15 cellular contexts compared by ENCODE assay signal in the genomic region with DNA sequence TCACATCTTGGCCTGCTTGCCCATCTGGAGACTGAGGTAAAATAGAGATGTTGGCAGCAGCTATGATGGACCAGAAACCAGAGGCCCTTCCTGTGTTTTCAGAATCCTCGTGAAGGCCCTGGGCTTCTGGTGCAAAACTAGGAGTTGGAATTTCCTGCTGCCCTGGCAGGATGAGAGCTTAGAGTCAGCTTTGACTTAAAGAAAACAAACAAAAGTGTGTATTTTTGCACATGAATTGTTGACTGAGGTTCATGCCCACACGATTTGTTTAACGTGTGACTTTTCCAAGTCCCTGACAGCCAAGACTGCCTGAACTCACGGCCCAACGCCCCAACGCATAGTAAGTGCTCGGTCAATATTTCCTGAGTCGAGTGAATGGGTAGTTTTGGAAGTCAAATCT.
DNase-seq lines count a peak whose midpoint lies in the region; FAIRE-seq and TF ChIP-seq lines count a peak whose summit lies in the region.
"Had no signal": no experiment of that assay in that cellular context is flagged by ENCODE, and none has a peak within 500 bp of the region (broad histone marks: within the 10 kb centered on the region; RNA-seq: fewer than 3 reads in every experiment).

No MANE protein-coding gene starts in this region.

- H3T11ph ChIP-seq in H9 (ENCODE audit: low read length): no peak overlapping the region

- H3K9me3 ChIP-seq in MG63: no peaks in the 10 kb centered on the region; the same call in 1 of the 2 replicates
- peaks cover 9% of the 10 kb centered on the region for H3K9me3 ChIP-seq in endodermal cell (ENCODE audit: control insufficient read depth, low read length)
- H3K9me3 ChIP-seq in neural cell (ENCODE audit: low read length): no peaks in the 10 kb centered on the region
- no peaks in the 10 kb centered on the region for H3K9me3 ChIP-seq in neural progenitor cell (ENCODE audit: low read depth)
- H3K9me3 ChIP-seq in H9 (ENCODE audit: control insufficient read depth, low read depth, low read length): no peaks in the 10 kb centered on the region
- H3K9me3 ChIP-seq: testis had no signal

- no peak overlapping the region for H2AK5ac ChIP-seq in H9 (ENCODE audit: insufficient read length, low read length)

- no peak overlapping the region for H2BK20ac ChIP-seq in H9 (ENCODE audit: low read depth, low read length, poor library complexity, severe bottlenecking)

- no peak overlapping the region for H2BK120ac ChIP-seq in H9 (ENCODE audit: low read depth, low read length, poor library complexity, severe bottlenecking)

- H3K4ac ChIP-seq in H9 (ENCODE audit: low read depth, low read length): no peak overlapping the region

- H4K20me1 ChIP-seq in neural cell (ENCODE audit: insufficient read depth): no peaks in the 10 kb centered on the region
- no peaks in the 10 kb centered on the region for H4K20me1 ChIP-seq in neural progenitor cell (ENCODE audit: low read depth)
- H4K20me1 ChIP-seq in H9 (ENCODE audit: control insufficient read depth, insufficient read depth, insufficient read length): no peaks in the 10 kb centered on the region

- H3K14ac ChIP-seq in H9 (ENCODE audit: insufficient read depth, low read length): no peak overlapping the region

- H3F3A ChIP-seq in neural cell (ENCODE audit: insufficient read depth, low read length, poor library complexity, severe bottlenecking): no peaks in the 10 kb centered on the region
- H3F3A ChIP-seq in neural progenitor cell (ENCODE audit: low read depth): no peaks in the 10 kb centered on the region

- H3K27ac Mint-ChIP-seq in endodermal cell (no peak overlapping the region), neural progenitor cell (no peak overlapping the region), H9 (no peak overlapping the region)

- H3K9me2 ChIP-seq in neural cell (ENCODE audit: insufficient read depth, low read length): no peaks in the 10 kb centered on the region

- no peak overlapping the region for H3K4me3 Mint-ChIP-seq in endodermal cell
- H3K4me3 Mint-ChIP-seq in neural progenitor cell: no peak overlapping the region
- H3K4me3 Mint-ChIP-seq in H9: no peak overlapping the region
- H3K4me3 Mint-ChIP-seq: neural crest cell had no signal

- H3K4me1 Mint-ChIP-seq in endodermal cell (peaks cover 16% of the 10 kb centered on the region), neural progenitor cell (peaks cover 25% of the 10 kb centered on the region), H9 (peaks cover 18 to 22% of the 10 kb centered on the region in 2 experiments)

- no peak for TF ChIP-seq EP300 in neural cell (conservative IDR thresholded peaks at IDR 0.05; ENCODE audit: poor library complexity, severe bottlenecking)

- H3K36me3 ChIP-seq in MG63 (no peaks in the 10 kb centered on the region), endodermal cell (ENCODE audit: control insufficient read depth, insufficient read depth, low read length) (no peaks in the 10 kb centered on the region), neural cell (ENCODE audit: insufficient read depth, low read length) (no peaks in the 10 kb centered on the region), neural progenitor cell (no peaks in the 10 kb centered on the region)

- no peak overlapping the region for H3K4me3 ChIP-seq in MG63
- no peak overlapping the region for H3K4me3 ChIP-seq in endodermal cell (ENCODE audit: low read length)
- peak overlapping the region; percentile 3 for H3K4me3 ChIP-seq in neural cell (ENCODE audit: low read length)
- no peak overlapping the region for H3K4me3 ChIP-seq in neural progenitor cell
- H3K4me3 ChIP-seq: testis had no signal

- H3K79me2 ChIP-seq in neural cell (replicated peaks; ENCODE audit: insufficient read depth, low read length) (no peaks in the 10 kb centered on the region), neural progenitor cell (ENCODE audit: low read depth) (no peaks in the 10 kb centered on the region), H9 (ENCODE audit: insufficient read depth, low read length) (no peaks in the 10 kb centered on the region)

- no peak overlapping the region for H2AFZ ChIP-seq in neural cell (ENCODE audit: low read depth, low read length)
- H2AFZ ChIP-seq in neural progenitor cell (replicated peaks): no peak overlapping the region
- no peak overlapping the region for H2AFZ ChIP-seq in H9 (ENCODE audit: low read length)

- peak; percentile 38 for DNase-seq in DMS53 (lab: John Stamatoyannopoulos, UW)
- DNase-seq in DMS53 treated with DMSO at 0.1 percent for 48 hours (lab: John Stamatoyannopoulos, UW; ENCODE audit: unreplicated experiment): no peak
- DNase-seq in MG63: peak; percentile 77
- no peak for DNase-seq in endodermal cell
- DNase-seq in neural progenitor cell (ENCODE audit: low spot score): no peak
- no peak for DNase-seq in H9
- no peak for DNase-seq in urothelium cell line (ENCODE audit: low spot score)
- DNase-seq: activated CD4-positive, alpha-beta T cell treated with anti-CD3 and anti-CD28 coated beads, Interleukin-2, amount 50 U/mL, for 4 hours; activated gamma-delta T cell; right cardiac atrium; testis had no signal

- no peak overlapping the region for H2BK12ac ChIP-seq in H9 (ENCODE audit: insufficient read length, low read depth, low read length)

- H4K91ac ChIP-seq in H9 (ENCODE audit: insufficient read length, low read depth, low read length): no peak overlapping the region

- no peak for TF ChIP-seq RAD21 in neural cell (conservative IDR thresholded peaks at IDR 0.05)

- H3K36me3 Mint-ChIP-seq in endodermal cell (ENCODE audit: low read depth) (no peaks in the 10 kb centered on the region), neural progenitor cell (no peaks in the 10 kb centered on the region), H9 (ENCODE audit: insufficient read depth in 1 of 3, low read depth in 3 of 3) (peaks cover 0 to 3% (median 0%) of the 10 kb centered on the region in 3 experiments; a peak in 3 of 7 replicates)

- no peaks in the 10 kb centered on the region for H3K79me1 ChIP-seq in H9 (ENCODE audit: insufficient read depth, low read depth, low read length, poor library complexity, severe bottlenecking)

- FAIRE-seq in urothelium cell line (lab: Jason Lieb, UNC): no peak

- no peaks in the 10 kb centered on the region for H3K23me2 ChIP-seq in H9 (ENCODE audit: insufficient read length, low read depth, low read length, poor library complexity, severe bottlenecking)

- H3K18ac ChIP-seq in H9 (ENCODE audit: insufficient read length, low read depth, low read length): no peak overlapping the region

- H3K9ac ChIP-seq in endodermal cell (ENCODE audit: extremely low read depth, low read length, poor library complexity, severe bottlenecking): no peak overlapping the region
- no peak overlapping the region for H3K9ac ChIP-seq in neural cell (ENCODE audit: low read length)
- H3K9ac ChIP-seq in neural progenitor cell: no peak overlapping the region
- H3K9ac ChIP-seq in H9 (ENCODE audit: extremely low read depth, insufficient read length, low read length): no peak overlapping the region

- no peak overlapping the region for H4K8ac ChIP-seq in H9 (replicated peaks; ENCODE audit: insufficient read length, low read depth, low read length)

- H2BK15ac ChIP-seq in H9 (ENCODE audit: low read depth, low read length): no peak overlapping the region

- H3K4me1 ChIP-seq in endodermal cell (ENCODE audit: control insufficient read depth, insufficient read depth, low read length): peaks cover 10% of the 10 kb centered on the region
- H3K4me1 ChIP-seq in neural progenitor cell: peaks cover 19% of the 10 kb centered on the region
- H3K4me1 ChIP-seq in H9 (ENCODE audit: insufficient read depth, low read length): no peaks in the 10 kb centered on the region
- H3K4me1 ChIP-seq: testis had no signal

- TF ChIP-seq CTCF in endodermal cell (conservative IDR thresholded peaks at IDR 0.05) (no peak), neural cell (IDR thresholded peaks at IDR 0.05; ENCODE audit: poor library complexity, severe bottlenecking) (no peak), neural progenitor cell (IDR thresholded peaks at IDR 0.05) (no peak), H9 (conservative IDR thresholded peaks at IDR 0.05) (no peak)

- H3K27me3 Mint-ChIP-seq in endodermal cell (ENCODE audit: insufficient read depth) (no peaks in the 10 kb centered on the region), neural progenitor cell (ENCODE audit: insufficient read depth, low read depth) (peaks cover 4% of the 10 kb centered on the region), H9 (ENCODE audit: low read depth) (no peaks in the 10 kb centered on the region; the same call in 1 of the 2 replicates)

- peak overlapping the region; percentile 64 for H3K27ac ChIP-seq in endodermal cell (ENCODE audit: low read depth, low read length)
- H3K27ac ChIP-seq in neural cell (ENCODE audit: low read length): peak overlapping the region; percentile 55
- no peak overlapping the region for H3K27ac ChIP-seq in neural progenitor cell
- H3K27ac ChIP-seq in H9 (ENCODE audit: insufficient read length, low read depth, low read length): no peak overlapping the region
- H3K27ac ChIP-seq: 22Rv1, C4-2B, testis had no signal

- no peak overlapping the region for H2BK5ac ChIP-seq in H9 (ENCODE audit: insufficient read length, low read length)

- H3K27me3 ChIP-seq in MG63 (no peaks in the 10 kb centered on the region), endodermal cell (ENCODE audit: control insufficient read depth, insufficient read depth, low read length, poor library complexity, severe bottlenecking) (no peaks in the 10 kb centered on the region), neural cell (ENCODE audit: insufficient read depth, low read depth, low read length) (no peaks in the 10 kb centered on the region), neural progenitor cell (no peaks in the 10 kb centered on the region), H9 (ENCODE audit: insufficient read depth, low read length) (no peaks in the 10 kb centered on the region)
- H3K27me3 ChIP-seq: testis had no signal

- H3K4me2 ChIP-seq in neural cell (ENCODE audit: low read length): no peak overlapping the region
- no peak overlapping the region for H3K4me2 ChIP-seq in neural progenitor cell
- no peak overlapping the region for H3K4me2 ChIP-seq in H9 (ENCODE audit: insufficient read depth, insufficient read length, low read length)

- H3K23ac ChIP-seq in H9 (ENCODE audit: insufficient read length, low read depth, low read length): no peak overlapping the region

- no peak overlapping the region for H3K56ac ChIP-seq in H9 (ENCODE audit: insufficient read length, low read depth, low read length)

- H3K9me3 Mint-ChIP-seq in endodermal cell: no peaks in the 10 kb centered on the region
- H3K9me3 Mint-ChIP-seq in neural progenitor cell: peaks cover 3% of the 10 kb centered on the region
- peaks cover 0 to 7% of the 10 kb centered on the region in 2 experiments; a peak in 2 of 5 replicates for H3K9me3 Mint-ChIP-seq in H9
- H3K9me3 Mint-ChIP-seq: neural crest cell had no signal

- H4K5ac ChIP-seq in H9 (ENCODE audit: insufficient read length, low read depth, low read length): no peak overlapping the region

- 87 to 91% methylated on average over 8 of the region's 8 CpGs for WGBS in endodermal cell (ENCODE audit: insufficient coverage in 1 of 2, insufficient read length in 1 of 2), 2 experiments
- no CpG with 5 or more reads among the region's 8 CpGs for WGBS in H9 (ENCODE audit: extremely low coverage, insufficient read length, low lambda C conversion rate)

TF ChIP-seq in neural cell, 6 proteins besides CTCF, POLR2A, EP300 and RAD21 (continues in another document):
- no peak for TF ChIP-seq TAF1 (IDR thresholded peaks at IDR 0.05; ENCODE audit: low read depth)
- no peak for TF ChIP-seq SMC3 (conservative IDR thresholded peaks at IDR 0.05; ENCODE audit: poor library complexity)

Comparison
In these comparisons a context has a peak if more than half of its experiments do, and no peak if none do; other contexts are left out.
1. DNase-seq: peak in DMS53 (single experiment) and MG63 (single experiment); none in DMS53 treated with DMSO at 0.1 percent for 48 hours (single experiment), endodermal cell (single experiment), neural progenitor cell (single experiment), H9 (single experiment) and urothelium cell line (single experiment).
2. H3K27ac ChIP-seq: peak in endodermal cell (single experiment) and neural cell (single experiment); none in neural progenitor cell (single experiment) and H9 (single experiment).